9 cellular contexts compared by ENCODE assay signal in genomic region chr2:190318514-190318913, GRCh38. TPM values are rescaled to one million over a fixed set of nuclear protein-coding genes. Genes with fewer than 3 reads are reported as not detected.
A peak's percentile ranks its signal among the peaks of the same experiment; 100 is the strongest.
DNase-seq lines count a peak whose midpoint lies in the region; ATAC-seq and TF ChIP-seq lines count a peak whose summit lies in the region.
"Had no signal": no experiment of that assay in that cellular context is flagged by ENCODE, and none has a peak within 500 bp of the region (broad histone marks: within the 10 kb centered on the region; RNA-seq: fewer than 3 reads in every experiment).

No MANE protein-coding gene starts in this region.

- H3K4me2 ChIP-seq in GM23248 (ENCODE audit: unreplicated experiment) (peak overlapping the region; percentile 87), skeletal muscle satellite cell (ENCODE audit: low read length) (peak overlapping the region; percentile 93)

- no peak for ATAC-seq in HG03045 (IDR thresholded peaks at IDR 0.05; ENCODE audit: unreplicated experiment)

- H3K27me3 ChIP-seq in GM23248 (replicated peaks; ENCODE audit: insufficient read depth): no peaks in the 10 kb centered on the region
- no peaks in the 10 kb centered on the region for H3K27me3 ChIP-seq in skeletal muscle satellite cell (ENCODE audit: control insufficient read depth, insufficient read depth, low read length)

- H3K36me3 ChIP-seq in GM23248 (ENCODE audit: low read depth) (no peaks in the 10 kb centered on the region), skeletal muscle satellite cell (ENCODE audit: insufficient read depth, low read length) (no peaks in the 10 kb centered on the region)

- H3K4me3 ChIP-seq in GM23248: peak overlapping the region; percentile 86
- H3K4me3 ChIP-seq in WI38 (ENCODE audit: low read depth, low read length): peak overlapping the region; percentile 85
- peak overlapping the region; percentile 88 for H3K4me3 ChIP-seq in skeletal muscle satellite cell (ENCODE audit: low read length)

- peaks cover 29% of the 10 kb centered on the region for H3K4me1 ChIP-seq in GM23248 (ENCODE audit: insufficient read depth)
- peaks cover 24% of the 10 kb centered on the region for H3K4me1 ChIP-seq in skeletal muscle satellite cell (ENCODE audit: control insufficient read depth, insufficient read depth, low read length)

- no peaks in the 10 kb centered on the region for H4K20me1 ChIP-seq in GM23248 (ENCODE audit: insufficient read depth)

- no peaks in the 10 kb centered on the region for H3K9me2 ChIP-seq in GM23248 (ENCODE audit: insufficient read depth)

- peak overlapping the region; percentile 55 for H3K27ac ChIP-seq in GM23248

- H3F3A ChIP-seq in GM23248 (ENCODE audit: insufficient read depth): peaks cover 19% of the 10 kb centered on the region

- WGBS in GM23248 (ENCODE audit: low coverage in 1 of 2, low lambda C conversion rate in 2 of 2, missing lambda C conversion rate in 2 of 2), 2 experiments: 1 to 8% methylated on average over 4 of the region's 4 CpGs

- H3K79me2 ChIP-seq in GM23248 (ENCODE audit: insufficient read depth): peaks cover 48% of the 10 kb centered on the region

- H3K9ac ChIP-seq in GM23248: peak overlapping the region; percentile 83
- H3K9ac ChIP-seq in skeletal muscle satellite cell (ENCODE audit: low read depth, low read length): peak overlapping the region; percentile 83

- H2AFZ ChIP-seq in GM23248: peak overlapping the region; percentile 93

- H3K9me3 ChIP-seq in GM23248 (ENCODE audit: low read depth) (no peaks in the 10 kb centered on the region), skeletal muscle satellite cell (replicated peaks; ENCODE audit: low read length) (no peaks in the 10 kb centered on the region)

- TF ChIP-seq CTCF in WI38 (IDR thresholded peaks at IDR 0.05; ENCODE audit: low read depth, low read length): no peak

- peak; percentile 41 for DNase-seq in GM23248
- peak; percentile 5 for DNase-seq in glomerular visceral epithelial cell (ENCODE audit: extremely low spot score)
- no peak for DNase-seq in NK-92 treated with Interleukin-12 subunit alpha and Interleukin-12 subunit beta, amount 100 ng/mL, for 24 hours (lab: John Stamatoyannopoulos, UW)
- DNase-seq in NCI-H82 (lab: John Stamatoyannopoulos, UW): no peak
- no peak for DNase-seq in cerebellar cortex (ENCODE audit: low spot score)
- DNase-seq: GOT3 had no signal

- in situ Hi-C loops in GM23248 (cut with MboI): no loop called here

RNA-seq across cellular contexts. Expression of gene HIBCH, which starts 1.1 kb away (rescaled TPM):
- 10.4 and 12.0 TPM in 2 replicates for total RNA-seq in GM23248 (2014; rRNA removed; shearing (Covaris generic))
- polyA plus RNA-seq in GM23248 (2016; fragmentation: Nextera tagmentation; extraction: Ambion mirVana): 28.9 and 29.0 TPM in 2 replicates
- total RNA-seq in skeletal muscle satellite cell (2012; rRNA removed): 10.3 and 13.2 TPM in 2 replicates

RNA-seq across cellular contexts. Expression of gene INPP1, which starts 24.9 kb away (rescaled TPM):
- total RNA-seq in GM23248 (2014; rRNA removed; shearing (Covaris generic)): 4.2 and 7.1 TPM in 2 replicates
- 28.7 and 29.6 TPM in 2 replicates for polyA plus RNA-seq in GM23248 (2016; fragmentation: Nextera tagmentation; extraction: Ambion mirVana)
- 7.4 and 7.9 TPM in 2 replicates for total RNA-seq in skeletal muscle satellite cell (2012; rRNA removed)

Comparison
In these comparisons a context has a peak if more than half of its experiments do, and no peak if none do; other contexts are left out.
1. DNase-seq: peak in GM23248 (single experiment) and glomerular visceral epithelial cell (single experiment); none in NK-92 treated with Interleukin-12 subunit alpha and Interleukin-12 subunit beta, amount 100 ng/mL, for 24 hours (single experiment), NCI-H82 (single experiment) and cerebellar cortex (single experiment).
2. Peak in every context shown above with its lines, with median percentiles within 50 percentile points of each other: H3K4me3 ChIP-seq.